1 cellular context compared by ENCODE assay signal in genomic region chr6:116680880-116681672, GRCh38.
TF ChIP-seq lines count a peak whose summit lies in the region.

TSS of gene KPNA5 (plus strand) at chr6:116681211. CDS start at chr6:116681335, 124 bp downstream.

TF ChIP-seq in K562, 482 proteins besides CTCF, POLR2A, EP300 and RAD21 (continued from another document):
- TF ChIP-seq, protein P1, sequence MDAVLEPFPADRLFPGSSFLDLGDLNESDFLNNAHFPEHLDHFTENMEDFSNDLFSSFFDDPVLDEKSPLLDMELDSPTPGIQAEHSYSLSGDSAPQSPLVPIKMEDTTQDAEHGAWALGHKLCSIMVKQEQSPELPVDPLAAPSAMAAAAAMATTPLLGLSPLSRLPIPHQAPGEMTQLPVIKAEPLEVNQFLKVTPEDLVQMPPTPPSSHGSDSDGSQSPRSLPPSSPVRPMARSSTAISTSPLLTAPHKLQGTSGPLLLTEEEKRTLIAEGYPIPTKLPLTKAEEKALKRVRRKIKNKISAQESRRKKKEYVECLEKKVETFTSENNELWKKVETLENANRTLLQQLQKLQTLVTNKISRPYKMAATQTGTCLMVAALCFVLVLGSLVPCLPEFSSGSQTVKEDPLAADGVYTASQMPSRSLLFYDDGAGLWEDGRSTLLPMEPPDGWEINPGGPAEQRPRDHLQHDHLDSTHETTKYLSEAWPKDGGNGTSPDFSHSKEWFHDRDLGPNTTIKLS (IDR thresholded peaks at IDR 0.05; ENCODE audit: borderline replicate concordance, low read depth): peak; percentile 54; the same call in 1 of the 2 replicates
- TF ChIP-seq MCM3 (IDR thresholded peaks at IDR 0.05) (no peak), NFIC (IDR thresholded peaks at IDR 0.05) (no peak), ZSCAN29 (IDR thresholded peaks at IDR 0.05) (no peak)
